ENCODE assay signal across 12 cellular contexts in the genomic region with DNA sequence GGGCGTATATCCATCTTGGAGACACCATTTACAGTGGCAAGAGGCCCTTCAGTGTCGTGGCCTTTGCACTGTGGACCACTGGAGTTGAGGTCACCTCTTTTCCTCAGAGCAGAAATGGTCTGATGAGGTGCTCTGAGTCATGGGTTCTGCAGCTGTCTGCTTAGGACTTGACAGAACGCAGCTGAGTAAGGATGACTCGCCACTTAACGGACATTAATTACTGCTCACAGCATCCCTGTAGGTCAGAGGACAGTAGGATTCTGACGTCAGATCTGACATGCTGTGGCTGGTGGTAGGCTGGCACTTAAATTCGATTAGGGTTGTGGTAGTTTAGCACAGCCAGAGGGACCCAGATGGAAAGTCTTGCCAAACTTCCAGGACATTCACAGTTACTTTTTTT.
DNase-seq lines count a peak whose midpoint lies in the region; TF ChIP-seq lines count a peak whose summit lies in the region.
"Had no signal": no experiment of that assay in that cellular context is flagged by ENCODE, and none has a peak within 500 bp of the region (broad histone marks: within the 10 kb centered on the region; RNA-seq: fewer than 3 reads in every experiment).

No MANE protein-coding gene starts in this region.

- no peaks in the 10 kb centered on the region for H3K27me3 Mint-ChIP-seq in activated T-helper 1 cell treated with anti-CD3 and anti-CD28 coated beads, Interleukin-12 subunit alpha, Interleukin-12 subunit beta, Interleukin-2, Interleukin-4 antibody, amounts not matched to agents 30 ng/mL and 10 ng/mL and 1 ng/mL, durations not matched to agents 14 hours and 24 hours and 36 hours (ENCODE audit: insufficient read depth)

- H3K27ac Mint-ChIP-seq in activated T-helper 1 cell treated with anti-CD3 and anti-CD28 coated beads, Interleukin-12 subunit alpha, Interleukin-12 subunit beta, Interleukin-2, Interleukin-4 antibody, amounts not matched to agents 30 ng/mL and 10 ng/mL and 1 ng/mL, durations not matched to agents 14 hours and 24 hours and 36 hours: no peak overlapping the region
- H3K27ac Mint-ChIP-seq: stimulated activated naive CD8-positive, alpha-beta T cell treated with anti-CD3 and anti-CD28 coated beads, Interleukin-15, Interleukin-2, amounts not matched to agents 100 ng/mL and 50 ng/mL, for 24 hours had no signal

- H3K4me3 Mint-ChIP-seq in activated T-helper 1 cell treated with anti-CD3 and anti-CD28 coated beads, Interleukin-12 subunit alpha, Interleukin-12 subunit beta, Interleukin-2, Interleukin-4 antibody, amounts not matched to agents 30 ng/mL and 10 ng/mL and 1 ng/mL, durations not matched to agents 14 hours and 24 hours and 36 hours: no peak overlapping the region
- H3K4me3 Mint-ChIP-seq: stimulated activated naive CD8-positive, alpha-beta T cell treated with anti-CD3 and anti-CD28 coated beads, Interleukin-15, Interleukin-2, amounts not matched to agents 100 ng/mL and 50 ng/mL, for 24 hours had no signal

- H3K36me3 ChIP-seq in BJ (ENCODE audit: control insufficient read depth, insufficient read depth, low read length): no peaks in the 10 kb centered on the region

- no peaks in the 10 kb centered on the region for H3K36me3 Mint-ChIP-seq in activated T-helper 1 cell treated with anti-CD3 and anti-CD28 coated beads, Interleukin-12 subunit alpha, Interleukin-12 subunit beta, Interleukin-2, Interleukin-4 antibody, amounts not matched to agents 30 ng/mL and 10 ng/mL and 1 ng/mL, durations not matched to agents 14 hours and 24 hours and 36 hours (ENCODE audit: low read depth)

- no peak overlapping the region for H3K4me3 ChIP-seq in BJ (ENCODE audit: low read depth, low read length)

- no peaks in the 10 kb centered on the region for H3K27me3 ChIP-seq in BJ (ENCODE audit: control insufficient read depth, insufficient read depth, low read length)

- no peak for TF ChIP-seq CTCF in BJ (IDR thresholded peaks at IDR 0.05; ENCODE audit: insufficient read depth, low read depth, low read length)

- DNase-seq in BJ (ENCODE audit: low read depth): peak; percentile 90
- DNase-seq in NCI-H146 (lab: John Stamatoyannopoulos, UW): peak; percentile 84
- peak; percentile 76 for DNase-seq in astrocyte of the hippocampus (ENCODE audit: low read depth, low spot score)
- peak; percentile 91 for DNase-seq in kidney tubule cell (ENCODE audit: low spot score)
- no peak for DNase-seq in HEK293T (ENCODE audit: extremely low spot score)
- no peak for DNase-seq in amniotic stem cell (lab: John Stamatoyannopoulos, UW)
- DNase-seq in activated T-helper 1 cell treated with anti-CD3 and anti-CD28 coated beads, Interleukin-12 subunit alpha, Interleukin-12 subunit beta, Interleukin-2, Interleukin-4 antibody, amounts not matched to agents 30 ng/mL and 10 ng/mL and 1 ng/mL, durations not matched to agents 14 hours and 24 hours and 36 hours (ENCODE audit: low spot score): no peak
- DNase-seq in stimulated activated CD4-positive, alpha-beta T cell treated with anti-CD3 and anti-CD28 coated beads, Interleukin-1b, Interleukin-23, amount 100 ng/mL, for 48 hours: no peak
- DNase-seq: DND-41; left cardiac atrium; NK-92 treated with Interleukin-12 subunit alpha and Interleukin-12 subunit beta, amount 100 ng/mL, for 24 hours had no signal

- CTCF ChIA-PET in BJ (lab: Yijun Ruan, JAX): no interaction called here
- CTCF ChIA-PET in HEK293T (lab: Yijun Ruan, JAX): interaction anchor here (0.6 kb wide), 1 partner anchor 27 kb away, joined by 3 read pairs; no protein-coding TSS in a partner anchor

- intact Hi-C loops in activated T-helper 1 cell treated with anti-CD3 and anti-CD28 coated beads, Interleukin-12 subunit alpha, Interleukin-12 subunit beta, Interleukin-2, Interleukin-4 antibody, amounts not matched to agents 30 ng/mL and 10 ng/mL and 1 ng/mL, durations not matched to agents 14 hours and 24 hours and 36 hours (cut with micrococcal nuclease): no loop called here

- peaks cover 7% of the 10 kb centered on the region for H3K9me3 Mint-ChIP-seq in activated T-helper 1 cell treated with anti-CD3 and anti-CD28 coated beads, Interleukin-12 subunit alpha, Interleukin-12 subunit beta, Interleukin-2, Interleukin-4 antibody, amounts not matched to agents 30 ng/mL and 10 ng/mL and 1 ng/mL, durations not matched to agents 14 hours and 24 hours and 36 hours
- H3K9me3 Mint-ChIP-seq: stimulated activated naive CD8-positive, alpha-beta T cell treated with anti-CD3 and anti-CD28 coated beads, Interleukin-15, Interleukin-2, amounts not matched to agents 100 ng/mL and 50 ng/mL, for 24 hours had no signal

- H3K4me1 Mint-ChIP-seq in activated T-helper 1 cell treated with anti-CD3 and anti-CD28 coated beads, Interleukin-12 subunit alpha, Interleukin-12 subunit beta, Interleukin-2, Interleukin-4 antibody, amounts not matched to agents 30 ng/mL and 10 ng/mL and 1 ng/mL, durations not matched to agents 14 hours and 24 hours and 36 hours (ENCODE audit: low read depth): no peaks in the 10 kb centered on the region

- POLR2A ChIA-PET in BJ (lab: Charles Lee) (interaction anchor here (1.1 kb wide), 1 partner anchor 382 kb away, joined by 3 read pairs; no protein-coding TSS in a partner anchor), HEK293T (lab: Yijun Ruan, JAX) (no interaction called here)

TF ChIP-seq in HEK293T, 16 proteins besides CTCF, POLR2A, EP300 and RAD21:
- TF ChIP-seq ARNT (IDR thresholded peaks at IDR 0.05): no peak
- TF ChIP-seq NFRKB (IDR thresholded peaks at IDR 0.05): no peak
- TF ChIP-seq LEF1 (IDR thresholded peaks at IDR 0.05; ENCODE audit: borderline replicate concordance): no peak
- no peak for TF ChIP-seq FOXK2 (IDR thresholded peaks at IDR 0.05)
- TF ChIP-seq L3MBTL2 (conservative IDR thresholded peaks at IDR 0.05): no peak
- TF ChIP-seq FOXA1 (IDR thresholded peaks at IDR 0.05): no peak
- no peak for TF ChIP-seq ZNF384 (IDR thresholded peaks at IDR 0.05)
- TF ChIP-seq, protein P1, sequence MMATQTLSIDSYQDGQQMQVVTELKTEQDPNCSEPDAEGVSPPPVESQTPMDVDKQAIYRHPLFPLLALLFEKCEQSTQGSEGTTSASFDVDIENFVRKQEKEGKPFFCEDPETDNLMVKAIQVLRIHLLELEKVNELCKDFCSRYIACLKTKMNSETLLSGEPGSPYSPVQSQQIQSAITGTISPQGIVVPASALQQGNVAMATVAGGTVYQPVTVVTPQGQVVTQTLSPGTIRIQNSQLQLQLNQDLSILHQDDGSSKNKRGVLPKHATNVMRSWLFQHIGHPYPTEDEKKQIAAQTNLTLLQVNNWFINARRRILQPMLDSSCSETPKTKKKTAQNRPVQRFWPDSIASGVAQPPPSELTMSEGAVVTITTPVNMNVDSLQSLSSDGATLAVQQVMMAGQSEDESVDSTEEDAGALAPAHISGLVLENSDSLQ (IDR thresholded peaks at IDR 0.05): no peak
- no peak for TF ChIP-seq ELF4 (IDR thresholded peaks at IDR 0.05)

Comparison
In these comparisons a context has a peak if more than half of its experiments do, and no peak if none do; other contexts are left out.
1. DNase-seq: peak in BJ (single experiment), NCI-H146 (single experiment), astrocyte of the hippocampus (single experiment) and kidney tubule cell (single experiment); none in HEK293T (single experiment), amniotic stem cell (single experiment), activated T-helper 1 cell treated with anti-CD3 and anti-CD28 coated beads, Interleukin-12 subunit alpha, Interleukin-12 subunit beta, Interleukin-2, Interleukin-4 antibody, amounts not matched to agents 30 ng/mL and 10 ng/mL and 1 ng/mL, durations not matched to agents 14 hours and 24 hours and 36 hours (single experiment) and stimulated activated CD4-positive, alpha-beta T cell treated with anti-CD3 and anti-CD28 coated beads, Interleukin-1b, Interleukin-23, amount 100 ng/mL, for 48 hours (single experiment).